Comparison of ENCODE assay signal across 35 cellular contexts in genomic region chrY:19317271-19317987, GRCh38.
"Had no signal": no experiment of that assay in that cellular context is flagged by ENCODE, and none has a peak within 500 bp of the region (broad histone marks: within the 10 kb centered on the region; RNA-seq: fewer than 3 reads in every experiment).

No MANE protein-coding gene starts in this region.

- DNase-seq: activated CD4-positive, alpha-beta T cell treated with anti-CD3 and anti-CD28 coated beads, Interleukin-2, amount 10 ng/mL, durations not matched to agents 7 days and 5 days; activated CD4-positive, alpha-beta T cell treated with anti-CD3 and anti-CD28 coated beads, Interleukin-2, amount 50 U/mL, for 48 hours; activated CD8-positive, alpha-beta memory T cell treated with anti-CD3 and anti-CD28 coated beads for 24 hours; activated CD8-positive, alpha-beta memory T cell treated with anti-CD3 and anti-CD28 coated beads, Interleukin-2, amount 10 ng/mL, durations not matched to agents 7 days and 5 days; activated CD8-positive, alpha-beta memory T cell treated with anti-CD3 and anti-CD28 coated beads, Interleukin-2, amount 50 U/mL, for 48 hours; activated effector memory CD4-positive, alpha-beta T cell treated with Interleukin-2 at 50 U/mL for 16 hours; activated naive CD4-positive, alpha-beta T cell treated with anti-CD3 and anti-CD28 coated beads, Interleukin-2, amount 50 U/mL, for 16 hours; activated T-cell treated with anti-CD3 and anti-CD28 coated beads, Interleukin-2, amount 50 U/mL, for 48 hours; anterior cingulate cortex; caudate nucleus; cerebellar nuclear complex; Kasumi-1; KG1; MM.1S; NCI-H1092 treated with DMSO at 0.1 percent for 48 hours; NCI-H1417; NCI-H146; NCI-H187; NCI-H2029 treated with DMSO at 0.1 percent for 48 hours; NCI-H2107; NCI-H2171; NCI-H510A; NCI-H526; NCI-H748 treated with DMSO at 0.1 percent for 48 hours; NK-92 treated with Interleukin-12 subunit alpha and Interleukin-12 subunit beta, amount 100 ng/mL, for 24 hours; PC-3; Peyer's patch; RPMI8226; SHP77 treated with DMSO at 0.1 percent for 48 hours; T-cell; T-helper 17 cell; T-helper 9 cell had no signal

- H3K27ac Mint-ChIP-seq: activated CD4-positive, alpha-beta T cell treated with anti-CD3 and anti-CD28 coated beads, Interleukin-2, amount 10 ng/mL, durations not matched to agents 7 days and 5 days; activated CD8-positive, alpha-beta memory T cell treated with anti-CD3 and anti-CD28 coated beads, Interleukin-2, amount 10 ng/mL, durations not matched to agents 7 days and 5 days; brain; IgD-negative memory B cell; T-cell; T-helper 17 cell had no signal

- H3K36me3 Mint-ChIP-seq: activated CD8-positive, alpha-beta memory T cell treated with anti-CD3 and anti-CD28 coated beads, Interleukin-2, amount 10 ng/mL, durations not matched to agents 7 days and 5 days; brain; IgD-negative memory B cell; T-cell had no signal

- H3K4me1 Mint-ChIP-seq: activated CD8-positive, alpha-beta memory T cell treated with anti-CD3 and anti-CD28 coated beads, Interleukin-2, amount 10 ng/mL, durations not matched to agents 7 days and 5 days; brain; IgD-negative memory B cell; T-cell; T-helper 17 cell had no signal

- H3K27me3 Mint-ChIP-seq: activated CD8-positive, alpha-beta memory T cell treated with anti-CD3 and anti-CD28 coated beads, Interleukin-2, amount 10 ng/mL, durations not matched to agents 7 days and 5 days; brain; IgD-negative memory B cell; T-cell; T-helper 17 cell had no signal

- H3K4me3 Mint-ChIP-seq: activated CD4-positive, alpha-beta T cell treated with anti-CD3 and anti-CD28 coated beads, Interleukin-2, amount 10 ng/mL, durations not matched to agents 7 days and 5 days; activated CD8-positive, alpha-beta memory T cell treated with anti-CD3 and anti-CD28 coated beads, Interleukin-2, amount 10 ng/mL, durations not matched to agents 7 days and 5 days; brain; IgD-negative memory B cell; T-cell; T-helper 17 cell had no signal

- H3K9me3 Mint-ChIP-seq: IgD-negative memory B cell had no signal

- ATAC-seq: activated CD8-positive, alpha-beta memory T cell treated with anti-CD3 and anti-CD28 coated beads, Interleukin-2, amount 10 ng/mL, durations not matched to agents 7 days and 5 days; PC-3; SK-N-SH treated with all-trans-retinoic acid at 6 μM for 48 hours; T-cell; T-helper 17 cell had no signal
